1 cellular context compared by ENCODE assay signal in genomic region chr16:84416407-84417321, GRCh38.
TF ChIP-seq lines count a peak whose summit lies in the region.

No MANE protein-coding gene starts in this region.

TF ChIP-seq in HepG2, 621 proteins besides CTCF, POLR2A, EP300 and RAD21 (continued from another document and continues in another):
- TF ChIP-seq GPBP1L1 (CRISPR knock-in tag; IDR thresholded peaks at IDR 0.05) (no peak), BCLAF1 (IDR thresholded peaks at IDR 0.05) (no peak), ZFP1 (CRISPR knock-in tag; IDR thresholded peaks at IDR 0.05) (no peak), KLF12 (CRISPR knock-in tag; IDR thresholded peaks at IDR 0.05; ENCODE audit: borderline replicate concordance) (no peak), ELF4 (CRISPR knock-in tag; IDR thresholded peaks at IDR 0.05; ENCODE audit: borderline replicate concordance) (no peak), ZNF317 (CRISPR knock-in tag; IDR thresholded peaks at IDR 0.05) (no peak), CREB3 (CRISPR knock-in tag; IDR thresholded peaks at IDR 0.05) (no peak), NFKB2 (CRISPR knock-in tag; IDR thresholded peaks at IDR 0.05; ENCODE audit: borderline replicate concordance) (no peak), ZNF564 (CRISPR knock-in tag; IDR thresholded peaks at IDR 0.05) (no peak), ZNF451 (CRISPR knock-in tag; IDR thresholded peaks at IDR 0.05) (no peak), ZKSCAN5 (CRISPR knock-in tag; IDR thresholded peaks at IDR 0.05) (no peak), ZSCAN12 (CRISPR knock-in tag; IDR thresholded peaks at IDR 0.05) (no peak), ZBTB38 (CRISPR knock-in tag; IDR thresholded peaks at IDR 0.05) (no peak), RBM39 (IDR thresholded peaks at IDR 0.05; ENCODE audit: low read depth, low read length, poor library complexity, severe bottlenecking) (no peak), NFYC (CRISPR knock-in tag; IDR thresholded peaks at IDR 0.05) (no peak), ZZZ3 (CRISPR knock-in tag; IDR thresholded peaks at IDR 0.05; ENCODE audit: borderline replicate concordance) (no peak), ZNF770 (CRISPR knock-in tag; IDR thresholded peaks at IDR 0.05) (no peak), RXRB (CRISPR knock-in tag; IDR thresholded peaks at IDR 0.05; ENCODE audit: borderline replicate concordance) (peak; percentile 37; the same call in 1 of the 2 replicates), SRSF4 (IDR thresholded peaks at IDR 0.05; ENCODE audit: low read depth, low read length, poor library complexity, severe bottlenecking) (no peak), ZNF816 (CRISPR knock-in tag; IDR thresholded peaks at IDR 0.05; ENCODE audit: borderline replicate concordance) (no peak), BHLHE40 (IDR thresholded peaks at IDR 0.05; ENCODE audit: low read length) (no peak), SYNCRIP (IDR thresholded peaks at IDR 0.05; ENCODE audit: insufficient read depth, low read depth, low read length) (no peak), ZMYM4 (CRISPR knock-in tag; IDR thresholded peaks at IDR 0.05) (no peak), ARNTL (CRISPR knock-in tag; IDR thresholded peaks at IDR 0.05) (no peak), TBX2 (CRISPR knock-in tag; IDR thresholded peaks at IDR 0.05; ENCODE audit: borderline replicate concordance) (no peak), ESRRA (CRISPR knock-in tag; IDR thresholded peaks at IDR 0.05; ENCODE audit: low read depth) (peak; percentile 67; the same call in 1 of the 2 replicates), TEAD3 (CRISPR knock-in tag; optimal IDR thresholded peaks at IDR 0.05; ENCODE audit: borderline replicate concordance) (peak; percentile 63), ZNF576 (CRISPR knock-in tag; IDR thresholded peaks at IDR 0.05) (no peak), ZNF580 (CRISPR knock-in tag; IDR thresholded peaks at IDR 0.05; ENCODE audit: borderline replicate concordance, low read depth) (no peak), NCOA2 (CRISPR knock-in tag; IDR thresholded peaks at IDR 0.05) (0 out of 2 replicates have a peak, but pooled peaks have one; percentile 40), ZNF724P (CRISPR knock-in tag; IDR thresholded peaks at IDR 0.05; ENCODE audit: borderline replicate concordance) (no peak), THAP9 (CRISPR knock-in tag; IDR thresholded peaks at IDR 0.05; ENCODE audit: borderline replicate concordance) (no peak), ZNF790 (CRISPR knock-in tag; IDR thresholded peaks at IDR 0.05; ENCODE audit: borderline replicate concordance) (no peak), ZNF577 (CRISPR knock-in tag; IDR thresholded peaks at IDR 0.05; ENCODE audit: borderline replicate concordance, low read depth) (no peak), NR2F6 (IDR thresholded peaks at IDR 0.05) (no peak), NR2F6 (CRISPR knock-in tag; IDR thresholded peaks at IDR 0.05) (0 out of 2 replicates have a peak, but pooled peaks have one; percentile 20), ZNF607 (CRISPR knock-in tag; IDR thresholded peaks at IDR 0.05; ENCODE audit: borderline replicate concordance) (no peak), SP140L (CRISPR knock-in tag; IDR thresholded peaks at IDR 0.05; ENCODE audit: borderline replicate concordance) (no peak), ZNF496 (CRISPR knock-in tag; IDR thresholded peaks at IDR 0.05; ENCODE audit: insufficient replicate concordance) (no peak), ZNF264 (CRISPR knock-in tag; IDR thresholded peaks at IDR 0.05) (no peak), RARA (CRISPR knock-in tag; IDR thresholded peaks at IDR 0.05) (peak; percentile 12; the same call in 1 of the 2 replicates), ZNF672 (CRISPR knock-in tag; IDR thresholded peaks at IDR 0.05) (no peak), ZNF629 (CRISPR knock-in tag; conservative IDR thresholded peaks at IDR 0.05) (peak; percentile 91), ARNT2 (CRISPR knock-in tag; IDR thresholded peaks at IDR 0.05; ENCODE audit: low read depth) (no peak), ZNF121 (CRISPR knock-in tag; IDR thresholded peaks at IDR 0.05) (no peak), MAZ (IDR thresholded peaks at IDR 0.05; ENCODE audit: borderline replicate concordance, low read depth, low read length) (no peak), MAZ (CRISPR knock-in tag; IDR thresholded peaks at IDR 0.05; ENCODE audit: low read depth) (peak; percentile 37; the same call in 1 of the 2 replicates), NFIB (CRISPR knock-in tag; IDR thresholded peaks at IDR 0.05; ENCODE audit: borderline replicate concordance) (no peak), ZNF143 (CRISPR knock-in tag; IDR thresholded peaks at IDR 0.05) (no peak), ARID5B (CRISPR knock-in tag; IDR thresholded peaks at IDR 0.05) (peak; percentile 32; the same call in 1 of the 2 replicates), ZNF512 (CRISPR knock-in tag; IDR thresholded peaks at IDR 0.05) (no peak)
